9 cellular contexts compared by ENCODE assay signal in the genomic region with DNA sequence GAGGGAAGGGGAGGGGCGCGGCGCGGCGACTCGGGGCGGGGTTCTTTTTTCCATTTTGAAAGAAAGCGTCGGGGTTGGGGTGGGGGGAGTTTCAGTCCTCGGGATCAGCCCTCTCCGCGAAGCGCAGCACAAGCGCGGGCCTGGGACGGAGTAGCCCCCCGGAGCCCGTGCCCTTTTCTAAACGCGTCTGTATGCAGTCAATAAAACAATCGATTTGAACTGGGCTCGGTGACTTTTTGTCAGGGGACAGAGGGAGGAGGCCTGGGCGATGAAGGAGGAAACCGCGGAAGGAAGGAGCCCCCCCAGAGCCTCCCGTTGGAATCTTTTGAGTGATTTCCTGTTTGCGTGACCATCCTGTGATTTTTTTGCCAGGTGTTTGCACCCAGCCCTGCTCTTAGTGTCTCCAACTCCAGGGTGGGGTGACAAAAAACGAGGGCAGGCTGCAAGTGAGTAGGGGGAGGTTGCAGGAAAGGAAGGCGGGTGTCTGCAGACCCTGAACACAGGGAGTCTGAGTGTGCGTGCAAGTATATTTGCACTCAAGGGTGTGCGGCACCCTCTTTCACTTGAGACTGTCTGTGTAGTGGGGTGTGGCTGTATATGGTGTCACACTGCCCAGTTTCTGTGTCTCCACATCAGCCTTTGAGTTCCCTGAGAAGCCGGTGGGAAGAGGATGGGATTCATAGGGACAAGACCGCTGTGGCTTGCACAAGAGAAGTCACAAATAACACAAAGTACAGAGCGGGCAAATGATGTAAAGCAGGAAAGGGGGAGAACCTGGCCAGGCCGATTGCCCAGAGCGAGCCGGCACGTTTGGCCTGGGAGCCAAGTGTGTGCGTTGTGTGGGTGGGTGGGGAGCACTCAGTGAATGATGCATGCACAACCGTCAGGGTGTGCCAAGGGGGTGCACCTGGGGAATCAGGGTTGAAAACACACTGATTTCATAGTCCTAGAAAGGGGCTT. TPM values are rescaled to one million over a fixed set of nuclear protein-coding genes. Genes with fewer than 3 reads are reported as not detected.
DNase-seq lines count a peak whose midpoint lies in the region; ATAC-seq and TF ChIP-seq lines count a peak whose summit lies in the region.
"Had no signal": no experiment of that assay in that cellular context is flagged by ENCODE, and none has a peak within 500 bp of the region (broad histone marks: within the 10 kb centered on the region; RNA-seq: fewer than 3 reads in every experiment).

No MANE protein-coding gene starts in this region.

- no peaks in the 10 kb centered on the region for H4K20me1 ChIP-seq in PC-3 (ENCODE audit: low read length)

- peak overlapping the region; percentile 72 for H2AFZ ChIP-seq in PC-3 (ENCODE audit: low read length)

- peak; percentile 32 for DNase-seq in Daoy (ENCODE audit: low read depth)
- no peak for DNase-seq in PC-3
- no peak for DNase-seq in fibroblast of villous mesenchyme (ENCODE audit: low read depth)
- DNase-seq in sciatic nerve (ENCODE audit: low spot score): no peak
- no peak for DNase-seq in C1 segment of cervical spinal cord (lab: John Stamatoyannopoulos, UW)
- DNase-seq in DMS53 treated with DMSO at 0.1 percent for 48 hours (lab: John Stamatoyannopoulos, UW; ENCODE audit: unreplicated experiment): no peak
- DNase-seq in middle frontal gyrus (ENCODE audit: extremely low spot score, low spot score): no peak

- H3K9me3 ChIP-seq in PC-3 (ENCODE audit: low read length): no peaks in the 10 kb centered on the region

- no peak overlapping the region for H3K27ac ChIP-seq in PC-3 (ENCODE audit: low read length)

- no peak overlapping the region for H3K9ac ChIP-seq in PC-3 (ENCODE audit: low read length)

- H3K4me3 ChIP-seq in PC-3 (ENCODE audit: low read length): peak overlapping the region; percentile 58
- peak overlapping the region; percentile 58 for H3K4me3 ChIP-seq in fibroblast of villous mesenchyme (ENCODE audit: low read depth, low read length)

- H3K36me3 ChIP-seq in PC-3 (ENCODE audit: low read depth, low read length): no peaks in the 10 kb centered on the region

- peaks cover 3% of the 10 kb centered on the region for H3K27me3 ChIP-seq in PC-3 (ENCODE audit: low read length)

- H3K4me2 ChIP-seq in PC-3 (ENCODE audit: low read length): peak overlapping the region; percentile 82

- CTCF ChIA-PET in PC-3 (lab: Charles Lee): no interaction called here

- ATAC-seq in PC-3: no peak; the same call in 1 of the 2 replicates
- ATAC-seq in sciatic nerve: peak; percentile 26
- no peak for ATAC-seq in HG02852 (IDR thresholded peaks at IDR 0.05; ENCODE audit: unreplicated experiment)

- POLR2A ChIA-PET in PC-3 (lab: Charles Lee; ENCODE audit: unreplicated experiment): no interaction called here

- H3K9me2 ChIP-seq in PC-3 (replicated peaks; ENCODE audit: low read length): no peaks in the 10 kb centered on the region

- TF ChIP-seq CTCF in PC-3 (conservative IDR thresholded peaks at IDR 0.05; ENCODE audit: low read depth, low read length) (no peak), fibroblast of villous mesenchyme (IDR thresholded peaks at IDR 0.05; ENCODE audit: insufficient read depth, low read depth, low read length) (no peak)

- no peaks in the 10 kb centered on the region for H3K79me2 ChIP-seq in PC-3 (ENCODE audit: low read length)

- intact Hi-C loops in PC-3 (cut with micrococcal nuclease) (no loop called here), sciatic nerve (cut with DNase I) (no loop called here)

- H3K4me1 ChIP-seq in PC-3 (ENCODE audit: insufficient read depth, low read length): peaks cover 15% of the 10 kb centered on the region; the same call in 1 of the 2 replicates

- no TSS peak for BruUV-seq in PC-3 (replicated peaks; lab: Mats Ljungman, UMichigan)

- H3F3A ChIP-seq in PC-3 (ENCODE audit: low read length, unreplicated experiment): no peaks in the 10 kb centered on the region

RNA-seq across cellular contexts. Expression of a gene that starts 6.5 kb away (rescaled TPM):
- total RNA-seq in Daoy (2014; rRNA removed; shearing (Covaris generic)): not detected in 2 replicates
- total RNA-seq in PC-3 (2014; rRNA removed) (0.22 TPM in 1 of 2 replicates, not detected in the other), fibroblast of villous mesenchyme (0.32 TPM in 1 of 2 replicates, not detected in the other), sciatic nerve (1.5 TPM)

RNA-seq across cellular contexts. Expression of a gene that starts 36.6 kb away (rescaled TPM):
- 0.06 and 0.29 TPM in 2 replicates for total RNA-seq in Daoy (2014; rRNA removed; shearing (Covaris generic))
- total RNA-seq in PC-3 (2014; rRNA removed): not detected in 2 replicates
- total RNA-seq in fibroblast of villous mesenchyme: 73.8 and 83.4 TPM in 2 replicates
- 120 TPM for total RNA-seq in sciatic nerve

RNA-seq across cellular contexts. Expression of a gene that starts 54.5 kb away (rescaled TPM):
- total RNA-seq in Daoy (2014; rRNA removed; shearing (Covaris generic)): 0.06 TPM in 1 of 2 replicates, not detected in the other
- total RNA-seq in PC-3 (2014; rRNA removed) (not detected in 2 replicates), fibroblast of villous mesenchyme (not detected in 2 replicates), sciatic nerve (0.98 TPM)
- total RNA-seq: RPMI7951 had no signal

Comparison
In these comparisons a context has a peak if more than half of its experiments do, and no peak if none do; other contexts are left out.
1. RNA of a gene that starts 36.6 kb away (total RNA-seq): 120 TPM in sciatic nerve (single experiment) and 73.8 to 83.4 TPM in fibroblast of villous mesenchyme; 0.06 to 0.29 TPM in Daoy and not detected in PC-3; every median in the first group is over 10 times any median in the second.